8 cellular contexts compared by ENCODE assay signal in the genomic region with DNA sequence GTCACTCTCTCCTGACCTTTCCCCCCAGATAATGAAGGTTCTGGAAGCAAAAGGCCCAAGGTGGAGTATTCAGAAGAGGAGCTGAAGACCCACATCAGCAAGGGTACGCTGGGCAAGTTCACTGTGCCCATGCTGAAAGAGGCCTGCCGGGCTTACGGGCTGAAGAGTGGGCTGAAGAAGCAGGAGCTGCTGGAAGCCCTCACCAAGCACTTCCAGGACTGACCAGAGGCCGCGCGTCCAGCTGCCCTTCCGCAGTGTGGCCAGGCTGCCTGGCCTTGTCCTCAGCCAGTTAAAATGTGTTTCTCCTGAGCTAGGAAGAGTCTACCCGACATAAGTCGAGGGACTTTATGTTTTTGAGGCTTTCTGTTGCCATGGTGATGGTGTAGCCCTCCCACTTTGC. TPM values are rescaled to one million over a fixed set of nuclear protein-coding genes. Genes with fewer than 3 reads are reported as not detected.
A peak's percentile ranks its signal among the peaks of the same experiment; 100 is the strongest.
DNase-seq lines count a peak whose midpoint lies in the region; ATAC-seq, FAIRE-seq and TF ChIP-seq lines count a peak whose summit lies in the region.
"Not testable (repeated sequence)": the region's sequence is repeated elsewhere in the genome, so short reads cannot be mapped to it uniquely, and the experiment has no call there.

No MANE protein-coding gene starts in this region.

- TF ChIP-seq EP300 in GM12878 (IDR thresholded peaks at IDR 0.05; ENCODE audit: borderline replicate concordance in 1 of 2, control insufficient read depth in 1 of 2, low read depth in 2 of 2, low read length in 2 of 2) = not testable (repeated sequence)

- H3K36me3 Mint-ChIP-seq in GM23338 (ENCODE audit: low read depth) (peaks cover 61% of the 10 kb centered on the region), type B pancreatic cell (peaks cover 26% of the 10 kb centered on the region)
- H3K36me3 Mint-ChIP-seq in activated CD8-positive, alpha-beta T cell treated with anti-CD3 and anti-CD28 coated beads for 36 hours (ENCODE audit: low read depth) = peaks cover 48% of the 10 kb centered on the region
- peaks cover 20% of the 10 kb centered on the region for H3K36me3 Mint-ChIP-seq in activated naive CD4-positive, alpha-beta T cell treated with anti-CD3 and anti-CD28 coated beads for 36 hours (ENCODE audit: low read depth)
- peaks cover 15 to 40% (median 22%) of the 10 kb centered on the region in 5 donors for H3K36me3 Mint-ChIP-seq in naive thymus-derived CD4-positive, alpha-beta T cell

- not testable (repeated sequence) for H3K4me3 Mint-ChIP-seq in GM23338; activated CD8-positive, alpha-beta T cell treated with anti-CD3 and anti-CD28 coated beads for 36 hours; activated naive CD4-positive, alpha-beta T cell treated with anti-CD3 and anti-CD28 coated beads for 36 hours; naive thymus-derived CD4-positive, alpha-beta T cell; type B pancreatic cell

- H3K9me3 Mint-ChIP-seq in GM23338; activated CD8-positive, alpha-beta T cell treated with anti-CD3 and anti-CD28 coated beads for 36 hours; activated naive CD4-positive, alpha-beta T cell treated with anti-CD3 and anti-CD28 coated beads for 36 hours; naive thymus-derived CD4-positive, alpha-beta T cell; type B pancreatic cell: not testable (repeated sequence)

- WGBS in GM12878 (ENCODE audit: insufficient coverage, insufficient replicate concordance, low lambda C conversion rate, missing lambda C conversion rate) = 97% methylated on average over 9 of the region's 9 CpGs

- peaks cover 17% of the 10 kb centered on the region for H4K20me1 ChIP-seq in GM23338 (replicated peaks; ENCODE audit: insufficient read depth)
- not testable (repeated sequence) for H4K20me1 ChIP-seq in GM12878 (ENCODE audit: control insufficient read depth, insufficient read depth)

- not testable (repeated sequence) for H2AFZ ChIP-seq in GM23338; GM12878 (ENCODE audit: control insufficient read depth, low read depth, low read length)

- BruUV-seq in GM12878 (replicated peaks; lab: Mats Ljungman, UMichigan) = not testable (repeated sequence)

- intact Hi-C loops in activated CD8-positive, alpha-beta T cell treated with anti-CD3 and anti-CD28 coated beads for 36 hours (cut with micrococcal nuclease); activated naive CD4-positive, alpha-beta T cell treated with anti-CD3 and anti-CD28 coated beads for 36 hours (cut with micrococcal nuclease); GM12878 (cut with micrococcal nuclease; ENCODE audit: unreplicated experiment); left ventricle myocardium inferior (cut with micrococcal nuclease); naive thymus-derived CD4-positive, alpha-beta T cell (cut with micrococcal nuclease): not testable (repeated sequence)

- H3K4me3 ChIP-seq in GM23338; GM12878; left ventricle myocardium inferior; naive thymus-derived CD4-positive, alpha-beta T cell (ENCODE audit: low read length): not testable (repeated sequence)

- RAD21 ChIA-PET in GM12878 (lab: Charles Lee; ENCODE audit: unreplicated experiment) = not testable (repeated sequence)

- not testable (repeated sequence) for DNase-seq in GM23338 (ENCODE audit: low spot score); activated CD8-positive, alpha-beta T cell treated with anti-CD3 and anti-CD28 coated beads for 36 hours; activated naive CD4-positive, alpha-beta T cell treated with anti-CD3 and anti-CD28 coated beads for 36 hours; GM12878 (ENCODE audit: low read depth, low spot score); left ventricle myocardium inferior; naive thymus-derived CD4-positive, alpha-beta T cell; type B pancreatic cell (ENCODE audit: extremely low spot score, unreplicated experiment)
- peak; percentile 22 for DNase-seq in stimulated activated CD8-positive, alpha-beta memory T cell treated with anti-CD3 and anti-CD28 coated beads, Interleukin-4, amount 100 ng/mL, for 48 hours

- not testable (repeated sequence) for H3K27ac Mint-ChIP-seq in GM23338
- peak overlapping the region; percentile 52 for H3K27ac Mint-ChIP-seq in activated CD8-positive, alpha-beta T cell treated with anti-CD3 and anti-CD28 coated beads for 36 hours
- peak overlapping the region; percentile 61 for H3K27ac Mint-ChIP-seq in activated naive CD4-positive, alpha-beta T cell treated with anti-CD3 and anti-CD28 coated beads for 36 hours
- peak overlapping the region in 6 of 9 donors; percentile 7 to 58 (median 40) for H3K27ac Mint-ChIP-seq in naive thymus-derived CD4-positive, alpha-beta T cell
- peak overlapping the region; percentile 58 for H3K27ac Mint-ChIP-seq in type B pancreatic cell

- POLR2A ChIA-PET in activated CD8-positive, alpha-beta T cell treated with anti-CD3 and anti-CD28 coated beads for 36 hours (lab: Charles Lee) = interaction anchor here (0.6 to 1.5 kb wide), 3 partner anchors 11 to 411 kb away, joined by 3 to 6 read pairs (median 4); partner anchors contain the start of genes DESI1 and XRCC6
- POLR2A ChIA-PET in GM12878 (lab: Charles Lee) = interaction anchor here (1.0 kb wide), 1 partner anchor 194 kb away, joined by 3 read pairs; no protein-coding TSS in a partner anchor
- POLR2A ChIA-PET in naive thymus-derived CD4-positive, alpha-beta T cell (lab: Charles Lee) = interaction anchor here (1.5 kb wide), 1 partner anchor 43 kb away, joined by 3 read pairs; the partner anchor contains the start of genes DESI1 and XRCC6

- CTCF ChIA-PET in activated CD8-positive, alpha-beta T cell treated with anti-CD3 and anti-CD28 coated beads for 36 hours (lab: Charles Lee) = interaction anchor here (2.2 to 5.5 kb wide), 2 partner anchors 8 to 33 kb away, joined by 8 to 66 read pairs; no protein-coding TSS in a partner anchor
- CTCF ChIA-PET in activated naive CD4-positive, alpha-beta T cell treated with anti-CD3 and anti-CD28 coated beads for 36 hours (lab: Charles Lee) = interaction anchor here (1.1 kb wide), 1 partner anchor 260 kb away, joined by 4 read pairs; no protein-coding TSS in a partner anchor
- CTCF ChIA-PET in GM12878 (lab: Yijun Ruan, JAX) = interaction anchor here (1.1 to 1.6 kb wide), 4 partner anchors 9 to 120 kb away, joined by 3 to 5 read pairs (median 3); partner anchors contain the start of gene POLR3H
- CTCF ChIA-PET in naive thymus-derived CD4-positive, alpha-beta T cell (lab: Charles Lee) = interaction anchor here (0.9 kb wide), 1 partner anchor 35 kb away, joined by 3 read pairs; the partner anchor contains the start of gene MEI1

- TF ChIP-seq RAD21 in GM12878 (IDR thresholded peaks at IDR 0.05; ENCODE audit: insufficient read depth, low read depth, low read length) = not testable (repeated sequence)

- H3K4me2 ChIP-seq in GM23338; GM12878 (ENCODE audit: control insufficient read depth, insufficient read depth): not testable (repeated sequence)

- H3K27ac ChIP-seq in GM23338 (ENCODE audit: low read depth) (peak overlapping the region; percentile 56), left ventricle myocardium inferior (replicated peaks) (peak overlapping the region; percentile 1)
- H3K27ac ChIP-seq in GM12878 (ENCODE audit: control insufficient read depth, insufficient read depth); naive thymus-derived CD4-positive, alpha-beta T cell (ENCODE audit: low read depth, low read length): not testable (repeated sequence)

- ATAC-seq in GM23338; activated CD8-positive, alpha-beta T cell treated with anti-CD3 and anti-CD28 coated beads for 36 hours; GM12878; naive thymus-derived CD4-positive, alpha-beta T cell: not testable (repeated sequence)

- H3K4me1 Mint-ChIP-seq in GM23338; activated CD8-positive, alpha-beta T cell treated with anti-CD3 and anti-CD28 coated beads for 36 hours (ENCODE audit: low read depth); type B pancreatic cell (ENCODE audit: unreplicated experiment): not testable (repeated sequence)
- peaks cover 11% of the 10 kb centered on the region for H3K4me1 Mint-ChIP-seq in activated naive CD4-positive, alpha-beta T cell treated with anti-CD3 and anti-CD28 coated beads for 36 hours (ENCODE audit: low read depth)
- peaks cover 6 to 15% (median 10%) of the 10 kb centered on the region in 7 donors for H3K4me1 Mint-ChIP-seq in naive thymus-derived CD4-positive, alpha-beta T cell

- TF ChIP-seq CTCF in GM23338 (conservative IDR thresholded peaks at IDR 0.05; ENCODE audit: low read depth in 2 of 2); activated CD8-positive, alpha-beta T cell treated with anti-CD3 and anti-CD28 coated beads for 36 hours (IDR thresholded peaks at IDR 0.05); GM12878 (IDR thresholded peaks at IDR 0.05 in 2 of 3, conservative IDR thresholded peaks at IDR 0.05 in 1 of 3; ENCODE audit: control insufficient read depth in 2 of 3, extremely low read depth in 1 of 3, insufficient read depth in 1 of 3, low read depth in 3 of 3, low read length in 3 of 3); left ventricle myocardium inferior (IDR thresholded peaks at IDR 0.05; ENCODE audit: borderline replicate concordance); type B pancreatic cell (conservative IDR thresholded peaks at IDR 0.05): not testable (repeated sequence)

- not testable (repeated sequence) for H3K9me3 ChIP-seq in GM12878 (replicated peaks; ENCODE audit: control insufficient read depth, insufficient read depth, low read length); left ventricle myocardium inferior (replicated peaks); naive thymus-derived CD4-positive, alpha-beta T cell (ENCODE audit: control insufficient read depth in 2 of 3, low read length in 3 of 3)

- not testable (repeated sequence) for H3K9ac ChIP-seq in GM12878 (ENCODE audit: control insufficient read depth, insufficient read depth, low read length)

- peaks cover 47% of the 10 kb centered on the region for H3K36me3 ChIP-seq in GM23338 (ENCODE audit: insufficient read depth)
- H3K36me3 ChIP-seq in GM12878 (ENCODE audit: control insufficient read depth in 2 of 2, insufficient read depth in 2 of 2, low read length in 1 of 2) = peaks cover 22 to 24% of the 10 kb centered on the region in 2 experiments; a peak in 3 of 4 replicates
- H3K36me3 ChIP-seq in left ventricle myocardium inferior = peaks cover 68% of the 10 kb centered on the region
- peaks cover 10 to 68% (median 26%) of the 10 kb centered on the region in 3 experiments for H3K36me3 ChIP-seq in naive thymus-derived CD4-positive, alpha-beta T cell (ENCODE audit: control insufficient read depth in 2 of 3, insufficient read depth in 3 of 3, low read length in 3 of 3)

- not testable (repeated sequence) for H3K79me2 ChIP-seq in GM23338 (replicated peaks; ENCODE audit: insufficient read depth); GM12878 (ENCODE audit: control insufficient read depth, insufficient read depth, low read length)

- in situ Hi-C loops in GM12878 (cut with MboI) = not testable (repeated sequence)

- TF ChIP-seq POLR2A in GM12878 (IDR thresholded peaks at IDR 0.05; ENCODE audit: low read depth, low read length) = 0 out of 2 replicates have a peak, but pooled peaks have one; percentile 25

- H3K4me1 ChIP-seq in GM23338 (ENCODE audit: insufficient read depth) (peaks cover 14% of the 10 kb centered on the region), left ventricle myocardium inferior (peaks cover 32% of the 10 kb centered on the region)
- H3K4me1 ChIP-seq in GM12878 (ENCODE audit: control insufficient read depth, insufficient read depth, low read length); naive thymus-derived CD4-positive, alpha-beta T cell (ENCODE audit: control insufficient read depth in 2 of 2, insufficient read depth in 2 of 2, low read length in 2 of 2): not testable (repeated sequence)

- H3K27me3 Mint-ChIP-seq in GM23338 (ENCODE audit: insufficient read depth, low read depth, poor library complexity) = peaks cover 13% of the 10 kb centered on the region
- not testable (repeated sequence) for H3K27me3 Mint-ChIP-seq in activated CD8-positive, alpha-beta T cell treated with anti-CD3 and anti-CD28 coated beads for 36 hours; activated naive CD4-positive, alpha-beta T cell treated with anti-CD3 and anti-CD28 coated beads for 36 hours (ENCODE audit: low read depth); naive thymus-derived CD4-positive, alpha-beta T cell; type B pancreatic cell

- not testable (repeated sequence) for FAIRE-seq in GM12878 (lab: Jason Lieb, UNC)

- not testable (repeated sequence) for H3K27me3 ChIP-seq in GM23338 (ENCODE audit: insufficient read depth); GM12878 (replicated peaks in 1 of 2; ENCODE audit: control insufficient read depth in 2 of 2, insufficient read depth in 2 of 2, low read length in 1 of 2); left ventricle myocardium inferior (ENCODE audit: low read depth); naive thymus-derived CD4-positive, alpha-beta T cell (ENCODE audit: control insufficient read depth in 2 of 2, insufficient read depth in 2 of 2, low read length in 2 of 2)

- H3K9me2 ChIP-seq in GM23338 (ENCODE audit: insufficient read depth) = not testable (repeated sequence)

- SMC1A ChIA-PET in GM12878 (lab: Charles Lee; ENCODE audit: uncharacterized antibody, unreplicated experiment) = interaction anchor here (1.0 kb wide), 1 partner anchor 13 kb away, joined by 3 read pairs; no protein-coding TSS in a partner anchor

- H3F3A ChIP-seq in GM23338 (replicated peaks; ENCODE audit: low read depth) = peaks cover 43% of the 10 kb centered on the region

RNA-seq across cellular contexts. Expression of gene SNU13, which starts 25.1 kb away (rescaled TPM):
- total RNA-seq in GM23338 (2014; rRNA removed; shearing (Covaris generic)) = 163 and 193 TPM in 2 replicates
- 464 and 512 TPM in 2 replicates for polyA plus RNA-seq in GM23338 (2016; fragmentation: Nextera tagmentation; extraction: Ambion mirVana)
- total RNA-seq in activated CD8-positive, alpha-beta T cell treated with anti-CD3 and anti-CD28 coated beads for 36 hours = 100 to 1,000 TPM; 275 to 299 TPM
- 100 to 1,000 TPM; 265 to 277 TPM for total RNA-seq in activated naive CD4-positive, alpha-beta T cell treated with anti-CD3 and anti-CD28 coated beads for 36 hours
- 43.0 and 51.7 TPM in 2 replicates for total RNA-seq in GM12878 (2013; cell fraction: nucleolus; rRNA removed)
- 196 and 204 TPM in 2 replicates for total RNA-seq in GM12878 (2014; rRNA removed)
- total RNA-seq in GM12878 (2014; rRNA removed; fragmentation: Illumina TruSeq; extraction: Trizol) = 153 and 157 TPM in 2 replicates
- total RNA-seq in GM12878 (2021) = 232 and 236 TPM in 2 replicates
- 192 TPM for polyA plus RNA-seq in GM12878 (2011; ENCODE audit: low read depth)
- 158 and 265 TPM in 2 replicates for polyA plus RNA-seq in GM12878 (2011; rRNA removed)
- 270 and 433 TPM in 2 replicates for polyA plus RNA-seq in GM12878 (2011; cell fraction: cytosol; rRNA removed)
- polyA plus RNA-seq in GM12878 (2011; cell fraction: nucleus; rRNA removed) = 170 and 206 TPM in 2 replicates
- polyA plus RNA-seq in GM12878 (2012) = 142 and 149 TPM in 2 replicates
- polyA plus RNA-seq in GM12878 (2014; fragmentation: Illumina TruSeq; extraction: Trizol) = 123 and 211 TPM in 2 replicates
- 100 to 1,000 TPM; 611 to 870 TPM for polyA plus RNA-seq in GM12878 (2014; fragmentation: Nextera tagmentation; extraction: Ambion mirVana)
- polyA plus RNA-seq in GM12878 (2014; rRNA removed) = 246 and 249 TPM in 2 replicates
- polyA plus RNA-seq in GM12878 (2016; fragmentation: Nextera tagmentation; extraction: Ambion mirVana) = 100 to 1,000 TPM; 457 to 472 TPM
- 105 and 142 TPM in 2 replicates for polyA minus RNA-seq in GM12878 (2011; rRNA and poly(A)+ RNA removed)
- 37.7 and 51.7 TPM in 2 replicates for polyA minus RNA-seq in GM12878 (2011; cell fraction: cytosol; rRNA and poly(A)+ RNA removed)
- polyA minus RNA-seq in GM12878 (2011; cell fraction: nucleus; rRNA and poly(A)+ RNA removed) = 27.7 and 41.9 TPM in 2 replicates
- total RNA-seq in left ventricle myocardium inferior = 197 TPM
- total RNA-seq in naive thymus-derived CD4-positive, alpha-beta T cell = 100 to 1,000 TPM; 117 to 180 (median 122) TPM
- 100 to 1,000 TPM; 283 to 295 TPM for polyA plus RNA-seq in naive thymus-derived CD4-positive, alpha-beta T cell
- 124 and 136 TPM in 2 replicates for total RNA-seq in type B pancreatic cell (ENCODE audit: low replicate concordance)

RNA-seq across cellular contexts. Expression of gene MEI1, which starts 35.7 kb away (rescaled TPM):
- 0.27 and 0.28 TPM in 2 replicates for total RNA-seq in GM23338 (2014; rRNA removed; shearing (Covaris generic))
- polyA plus RNA-seq in GM23338 (2016; fragmentation: Nextera tagmentation; extraction: Ambion mirVana) (0.09 and 0.87 TPM in 2 replicates), GM12878 (2011; rRNA removed) (30.6 and 33.9 TPM in 2 replicates), GM12878 (2014; fragmentation: Illumina TruSeq; extraction: Trizol) (19.2 and 27.9 TPM in 2 replicates), GM12878 (2014; fragmentation: Nextera tagmentation; extraction: Ambion mirVana) (10 to 100 TPM; 32.3 to 37.7 TPM), GM12878 (2014; rRNA removed) (44.8 and 47.3 TPM in 2 replicates), GM12878 (2016; fragmentation: Nextera tagmentation; extraction: Ambion mirVana) (10 to 100 TPM; 48.8 to 48.9 TPM)
- total RNA-seq in activated CD8-positive, alpha-beta T cell treated with anti-CD3 and anti-CD28 coated beads for 36 hours = 10 to 100 TPM; 27.7 to 28.4 TPM
- total RNA-seq in activated naive CD4-positive, alpha-beta T cell treated with anti-CD3 and anti-CD28 coated beads for 36 hours = 10 to 100 TPM; 28.4 to 28.8 TPM
- 33.1 and 40.8 TPM in 2 replicates for total RNA-seq in GM12878 (2013; cell fraction: nucleolus; rRNA removed)
- total RNA-seq in GM12878 (2014; rRNA removed) (33.4 and 42.2 TPM in 2 replicates), GM12878 (2014; rRNA removed; fragmentation: Illumina TruSeq; extraction: Trizol) (28.1 and 30.3 TPM in 2 replicates), GM12878 (2021) (31.0 and 33.1 TPM in 2 replicates), left ventricle myocardium inferior (0.74 TPM), type B pancreatic cell (ENCODE audit: low replicate concordance) (0.90 and 1.2 TPM in 2 replicates)
- 49.4 TPM for polyA plus RNA-seq in GM12878 (2011; ENCODE audit: low read depth)
- polyA plus RNA-seq in GM12878 (2011; cell fraction: cytosol; rRNA removed) = 47.3 and 55.1 TPM in 2 replicates
- polyA plus RNA-seq in GM12878 (2011; cell fraction: nucleus; rRNA removed) = 44.9 and 61.2 TPM in 2 replicates
- 45.8 and 48.1 TPM in 2 replicates for polyA plus RNA-seq in GM12878 (2012)
- 25.2 and 39.6 TPM in 2 replicates for polyA minus RNA-seq in GM12878 (2011; rRNA and poly(A)+ RNA removed)
- 7.6 and 14.7 TPM in 2 replicates for polyA minus RNA-seq in GM12878 (2011; cell fraction: cytosol; rRNA and poly(A)+ RNA removed)
- 21.6 and 23.9 TPM in 2 replicates for polyA minus RNA-seq in GM12878 (2011; cell fraction: nucleus; rRNA and poly(A)+ RNA removed)
- 10 to 100 TPM; 40.4 to 69.0 (median 61.4) TPM for total RNA-seq in naive thymus-derived CD4-positive, alpha-beta T cell
- polyA plus RNA-seq in naive thymus-derived CD4-positive, alpha-beta T cell = 100 to 1,000 TPM; 105 to 112 TPM

RNA-seq across cellular contexts. Expression of gene XRCC6, which starts 42.5 kb away (rescaled TPM):
- total RNA-seq in GM23338 (2014; rRNA removed; shearing (Covaris generic)) = 495 and 498 TPM in 2 replicates
- polyA plus RNA-seq in GM23338 (2016; fragmentation: Nextera tagmentation; extraction: Ambion mirVana) (351 and 352 TPM in 2 replicates), GM12878 (2011; rRNA removed) (212 and 219 TPM in 2 replicates), GM12878 (2014; fragmentation: Illumina TruSeq; extraction: Trizol) (443 and 471 TPM in 2 replicates), GM12878 (2014; fragmentation: Nextera tagmentation; extraction: Ambion mirVana) (100 to 1,000 TPM; 186 to 334 TPM), GM12878 (2014; rRNA removed) (327 and 336 TPM in 2 replicates), GM12878 (2016; fragmentation: Nextera tagmentation; extraction: Ambion mirVana) (100 to 1,000 TPM; 683 to 718 TPM)
- 100 to 1,000 TPM; 424 to 425 TPM for total RNA-seq in activated CD8-positive, alpha-beta T cell treated with anti-CD3 and anti-CD28 coated beads for 36 hours
- 100 to 1,000 TPM; 424 to 436 TPM for total RNA-seq in activated naive CD4-positive, alpha-beta T cell treated with anti-CD3 and anti-CD28 coated beads for 36 hours
- total RNA-seq in GM12878 (2013; cell fraction: nucleolus; rRNA removed) = 96.7 and 104 TPM in 2 replicates
- total RNA-seq in GM12878 (2014; rRNA removed) (360 and 389 TPM in 2 replicates), GM12878 (2014; rRNA removed; fragmentation: Illumina TruSeq; extraction: Trizol) (370 and 398 TPM in 2 replicates), GM12878 (2021) (331 and 336 TPM in 2 replicates), left ventricle myocardium inferior (155 TPM), type B pancreatic cell (ENCODE audit: low replicate concordance) (234 and 302 TPM in 2 replicates)
- polyA plus RNA-seq in GM12878 (2011; ENCODE audit: low read depth) = 212 TPM
- polyA plus RNA-seq in GM12878 (2011; cell fraction: cytosol; rRNA removed) = 181 and 199 TPM in 2 replicates
- polyA plus RNA-seq in GM12878 (2011; cell fraction: nucleus; rRNA removed) = 88.3 and 142 TPM in 2 replicates
- 229 and 278 TPM in 2 replicates for polyA plus RNA-seq in GM12878 (2012)
- polyA minus RNA-seq in GM12878 (2011; rRNA and poly(A)+ RNA removed) = 120 and 121 TPM in 2 replicates
- 46.4 and 59.8 TPM in 2 replicates for polyA minus RNA-seq in GM12878 (2011; cell fraction: cytosol; rRNA and poly(A)+ RNA removed)
- polyA minus RNA-seq in GM12878 (2011; cell fraction: nucleus; rRNA and poly(A)+ RNA removed) = 14.6 and 23.8 TPM in 2 replicates
- 100 to 1,000 TPM; 139 to 270 (median 160) TPM for total RNA-seq in naive thymus-derived CD4-positive, alpha-beta T cell
- 100 to 1,000 TPM; 458 to 542 TPM for polyA plus RNA-seq in naive thymus-derived CD4-positive, alpha-beta T cell

RNA-seq across cellular contexts. Expression of gene DESI1, which starts 42.8 kb away (rescaled TPM):
- total RNA-seq in GM23338 (2014; rRNA removed; shearing (Covaris generic)) = 40.4 and 53.8 TPM in 2 replicates
- polyA plus RNA-seq in GM23338 (2016; fragmentation: Nextera tagmentation; extraction: Ambion mirVana) = 33.7 and 37.9 TPM in 2 replicates
- total RNA-seq in activated CD8-positive, alpha-beta T cell treated with anti-CD3 and anti-CD28 coated beads for 36 hours = 10 to 100 TPM; 48.0 to 55.1 TPM
- total RNA-seq in activated naive CD4-positive, alpha-beta T cell treated with anti-CD3 and anti-CD28 coated beads for 36 hours = 10 to 100 TPM; 57.3 to 64.8 TPM
- total RNA-seq in GM12878 (2013; cell fraction: nucleolus; rRNA removed) = 45.5 and 55.8 TPM in 2 replicates
- total RNA-seq in GM12878 (2014; rRNA removed) = 30.8 and 31.2 TPM in 2 replicates
- 32.8 and 37.1 TPM in 2 replicates for total RNA-seq in GM12878 (2014; rRNA removed; fragmentation: Illumina TruSeq; extraction: Trizol)
- 48.2 and 51.7 TPM in 2 replicates for total RNA-seq in GM12878 (2021)
- 13.5 TPM for polyA plus RNA-seq in GM12878 (2011; ENCODE audit: low read depth)
- polyA plus RNA-seq in GM12878 (2011; rRNA removed) = 29.4 and 33.7 TPM in 2 replicates
- polyA plus RNA-seq in GM12878 (2011; cell fraction: cytosol; rRNA removed) = 35.2 and 38.2 TPM in 2 replicates
- 59.5 and 65.2 TPM in 2 replicates for polyA plus RNA-seq in GM12878 (2011; cell fraction: nucleus; rRNA removed)
- polyA plus RNA-seq in GM12878 (2012) = 22.4 and 22.5 TPM in 2 replicates
- 48.1 and 51.7 TPM in 2 replicates for polyA plus RNA-seq in GM12878 (2014; fragmentation: Illumina TruSeq; extraction: Trizol)
- 10 to 100 TPM in 1 of 2 experiments, 1 to 10 TPM in 1; 8.0 to 17.2 TPM for polyA plus RNA-seq in GM12878 (2014; fragmentation: Nextera tagmentation; extraction: Ambion mirVana)
- polyA plus RNA-seq in GM12878 (2014; rRNA removed) = 44.0 and 46.4 TPM in 2 replicates
- polyA plus RNA-seq in GM12878 (2016; fragmentation: Nextera tagmentation; extraction: Ambion mirVana) = 10 to 100 TPM; 76.3 to 76.8 TPM
- 34.8 and 40.6 TPM in 2 replicates for polyA minus RNA-seq in GM12878 (2011; rRNA and poly(A)+ RNA removed)
- 11.0 and 15.1 TPM in 2 replicates for polyA minus RNA-seq in GM12878 (2011; cell fraction: cytosol; rRNA and poly(A)+ RNA removed)
- polyA minus RNA-seq in GM12878 (2011; cell fraction: nucleus; rRNA and poly(A)+ RNA removed) = 17.3 and 32.5 TPM in 2 replicates
- total RNA-seq in left ventricle myocardium inferior = 46.2 TPM
- total RNA-seq in naive thymus-derived CD4-positive, alpha-beta T cell = 10 to 100 TPM; 17.4 to 45.7 (median 24.5) TPM
- polyA plus RNA-seq in naive thymus-derived CD4-positive, alpha-beta T cell = 10 to 100 TPM; 10.9 to 14.4 TPM
- 30.3 and 31.5 TPM in 2 replicates for total RNA-seq in type B pancreatic cell (ENCODE audit: low replicate concordance)

Comparison
In these comparisons a context has a peak if more than half of its experiments do, and no peak if none do; other contexts are left out.
1. RNA of gene MEI1, which starts 35.7 kb away (total RNA-seq): 40.4 to 69.0 TPM in naive thymus-derived CD4-positive, alpha-beta T cell, 28.1 to 42.2 TPM in GM12878, 28.4 to 28.8 TPM in activated naive CD4-positive, alpha-beta T cell treated with anti-CD3 and anti-CD28 coated beads for 36 hours and 27.7 to 28.4 TPM in activated CD8-positive, alpha-beta T cell treated with anti-CD3 and anti-CD28 coated beads for 36 hours; 0.90 to 1.2 TPM in type B pancreatic cell, 0.74 TPM in left ventricle myocardium inferior (single experiment) and 0.27 to 0.28 TPM in GM23338; every median in the first group is over 10 times any median in the second.